Comparison of ENCODE assay signal across 13 cellular contexts in the genomic region with DNA sequence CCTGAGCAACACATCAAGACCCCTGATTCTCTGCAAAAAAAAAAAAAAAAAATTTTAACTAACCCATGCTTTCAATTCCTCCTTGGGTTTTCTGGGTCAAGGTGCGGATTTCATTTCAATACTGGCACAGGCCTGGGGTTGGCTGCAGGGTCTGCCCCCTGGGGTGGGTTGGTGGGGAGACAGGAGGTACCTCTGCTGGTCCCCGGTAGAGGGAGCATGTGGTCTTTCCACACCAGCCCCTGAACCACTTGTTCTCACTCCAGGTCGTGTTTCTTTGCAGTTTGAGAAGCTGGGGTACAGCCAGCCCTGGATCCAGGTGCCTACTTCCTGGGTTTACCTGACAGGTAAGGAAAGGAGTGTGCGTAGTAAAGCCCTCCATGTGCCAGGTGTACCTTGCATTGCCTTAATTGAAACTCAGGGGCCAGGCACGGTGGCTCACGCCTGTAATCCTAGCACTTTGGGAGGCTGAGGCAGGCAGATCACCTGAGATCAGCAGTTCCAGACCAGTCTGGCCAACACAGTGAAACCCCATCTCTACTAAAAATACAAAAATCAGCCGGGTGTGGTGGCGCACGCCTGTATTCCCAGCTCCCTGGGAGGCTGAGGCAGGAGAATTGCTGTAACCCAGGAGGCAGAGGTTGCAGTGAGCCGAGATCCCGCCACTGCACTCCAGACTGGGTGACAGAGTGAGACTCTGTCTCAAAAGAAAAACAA. TPM values are rescaled to one million over a fixed set of nuclear protein-coding genes. Genes with fewer than 3 reads are reported as not detected.
DNase-seq lines count a peak whose midpoint lies in the region; ATAC-seq, FAIRE-seq and TF ChIP-seq lines count a peak whose summit lies in the region.
"Had no signal": no experiment of that assay in that cellular context is flagged by ENCODE, and none has a peak within 500 bp of the region (broad histone marks: within the 10 kb centered on the region; RNA-seq: fewer than 3 reads in every experiment).

No MANE protein-coding gene starts in this region.

- H3K36me3 ChIP-seq in endothelial cell of umbilical vein (ENCODE audit: control insufficient read depth in 2 of 2, extremely low read depth in 1 of 2, insufficient read depth in 2 of 2, low read length in 2 of 2) (no peaks in the 10 kb centered on the region), left lung (no peaks in the 10 kb centered on the region)
- H3K36me3 ChIP-seq: colonic mucosa, stomach had no signal

- no peak for FAIRE-seq in endothelial cell of umbilical vein (lab: Jason Lieb, UNC)

- no peaks in the 10 kb centered on the region for H4K20me1 ChIP-seq in endothelial cell of umbilical vein (replicated peaks; ENCODE audit: control insufficient read depth, extremely low read depth, insufficient read depth, low read length)

- CTCF ChIA-PET in AG04450 (lab: Charles Lee) = interaction anchor here (0.7 kb wide), 3 partner anchors 178 to 1313 kb away, joined by 3 to 6 read pairs (median 4); no protein-coding TSS in a partner anchor
- CTCF ChIA-PET in GM10248 (lab: Yijun Ruan, JAX) = interaction anchor here (0.9 to 1.6 kb wide), 4 partner anchors 10 to 184 kb away, joined by 3 to 4 read pairs (median 4); no protein-coding TSS in a partner anchor
- CTCF ChIA-PET in endothelial cell of umbilical vein (lab: Charles Lee) = interaction anchor here (0.7 kb wide), 1 partner anchor 137 kb away, joined by 3 read pairs; no protein-coding TSS in a partner anchor

- H3K9me3 ChIP-seq in AG04450 (ENCODE audit: control insufficient read depth, insufficient read depth, low read length) (no peaks in the 10 kb centered on the region), endothelial cell of umbilical vein (replicated peaks; ENCODE audit: control insufficient read depth, insufficient read depth, low read length) (no peaks in the 10 kb centered on the region), left lung (no peaks in the 10 kb centered on the region)
- H3K9me3 ChIP-seq: colonic mucosa, stomach had no signal

- intact Hi-C loops in endothelial cell of umbilical vein (cut with micrococcal nuclease) = no loop called here
- intact Hi-C loops in left lung (cut with DNase I) = loop anchor here in 1 of 2 donors (10.0 kb wide), 1 partner anchor 179 kb away; the partner anchor contains the start of genes MOSMO and PDZD9

- H3K4me1 ChIP-seq in endothelial cell of umbilical vein (ENCODE audit: control insufficient read depth, extremely low read depth, insufficient read depth, low read length) = peaks cover 9% of the 10 kb centered on the region
- H3K4me1 ChIP-seq in left lung = peaks cover under 1 to 9% of the 10 kb centered on the region in 2 donors

- H3K9ac ChIP-seq in endothelial cell of umbilical vein (replicated peaks; ENCODE audit: extremely low read depth, insufficient read depth, low read length) = no peak overlapping the region

- TF ChIP-seq POLR2A in endothelial cell of umbilical vein (IDR thresholded peaks at IDR 0.05; ENCODE audit: low read depth, low read length) = no peak

- H3K4me3 ChIP-seq in AG04450 (ENCODE audit: low read depth, low read length) (no peak overlapping the region), endothelial cell of umbilical vein (replicated peaks in 1 of 3; ENCODE audit: insufficient read depth in 1 of 3, low read depth in 1 of 3, low read length in 3 of 3) (no peak overlapping the region), left lung (no peak overlapping the region)
- H3K4me3 ChIP-seq: colonic mucosa, stomach had no signal

- H3K27me3 ChIP-seq in AG04450 (ENCODE audit: control insufficient read depth, insufficient read depth, low read length) = peaks cover 25% of the 10 kb centered on the region
- H3K27me3 ChIP-seq in endothelial cell of umbilical vein (ENCODE audit: control insufficient read depth in 2 of 2, insufficient read depth in 2 of 2, low read length in 2 of 2) = no peaks in the 10 kb centered on the region
- H3K27me3 ChIP-seq in left lung = no peaks in the 10 kb centered on the region
- H3K27me3 ChIP-seq: colonic mucosa, stomach had no signal

- TF ChIP-seq CTCF in AG04450 (IDR thresholded peaks at IDR 0.05; ENCODE audit: low read depth, low read length) = peak; percentile 43
- TF ChIP-seq CTCF in GM10248 (IDR thresholded peaks at IDR 0.05; ENCODE audit: control extremely low read depth, extremely low read depth, low read depth, missing control alignments) = peak; percentile 32
- peak; percentile 25 to 48 for TF ChIP-seq CTCF in endothelial cell of umbilical vein (IDR thresholded peaks at IDR 0.05; ENCODE audit: extremely low read depth in 1 of 2, insufficient read depth in 1 of 2, low read depth in 1 of 2, low read length in 2 of 2)
- no peak for TF ChIP-seq CTCF in left lung (IDR thresholded peaks at IDR 0.05)

- no peak for ATAC-seq in left lung
- ATAC-seq: natural killer cell had no signal

- POLR2A ChIA-PET in AG04450 (lab: Yijun Ruan, JAX) (no interaction called here), GM10248 (lab: Yijun Ruan, JAX) (no interaction called here), endothelial cell of umbilical vein (lab: Charles Lee) (no interaction called here)

- DNase-seq in AG04450 (ENCODE audit: low read depth, low spot score) = no peak
- DNase-seq in GM10248 (ENCODE audit: extremely low spot score) = peak; percentile 54
- DNase-seq in NCI-H69 (lab: John Stamatoyannopoulos, UW) = peak; percentile 61
- no peak for DNase-seq in endothelial cell of umbilical vein (ENCODE audit: low read depth, low spot score)
- DNase-seq in left lung = no peak
- no peak for DNase-seq in kidney glomerular epithelial cell (lab: John Stamatoyannopoulos, UW)
- DNase-seq in midbrain (lab: John Stamatoyannopoulos, UW) = no peak
- no peak for DNase-seq in HPDE6-E6E7 (ENCODE audit: extremely low spot score)
- DNase-seq: colonic mucosa, natural killer cell, NCI-H446 treated with DMSO at 0.1 percent for 48 hours, stomach, T1000 had no signal

- no peaks in the 10 kb centered on the region for H3K9me1 ChIP-seq in endothelial cell of umbilical vein (replicated peaks; ENCODE audit: control insufficient read depth, extremely low read depth, insufficient read depth, low read length)

- H2AFZ ChIP-seq in endothelial cell of umbilical vein (ENCODE audit: low read depth, low read length) = no peak overlapping the region

- no peaks in the 10 kb centered on the region for H3K79me2 ChIP-seq in endothelial cell of umbilical vein (ENCODE audit: control insufficient read depth, insufficient read depth, low read length)

- dilution Hi-C loops in endothelial cell of umbilical vein (cut with MboI; ENCODE audit: extremely low pct_ligation_motif_present, low sequenced_read_pairs) = no loop called here

- no TSS peak for BruUV-seq in endothelial cell of umbilical vein (replicated peaks; lab: Mats Ljungman, UMichigan)

- H3K27ac ChIP-seq in AG04450 (ENCODE audit: low read depth, low read length) (no peak overlapping the region), endothelial cell of umbilical vein (ENCODE audit: insufficient read depth, low read depth, low read length) (no peak overlapping the region), left lung (no peak overlapping the region)
- H3K27ac ChIP-seq: colonic mucosa, stomach had no signal

- H3K4me2 ChIP-seq in endothelial cell of umbilical vein (ENCODE audit: insufficient read depth, low read length) = no peak overlapping the region

TF ChIP-seq in endothelial cell of umbilical vein, 7 proteins besides CTCF, POLR2A, EP300 and RAD21:
- TF ChIP-seq POLR2AphosphoS5 (IDR thresholded peaks at IDR 0.05; ENCODE audit: insufficient read depth, low read depth, low read length) (no peak), EZH2 (IDR thresholded peaks at IDR 0.05; ENCODE audit: borderline replicate concordance, low read depth, low read length, severe bottlenecking) (no peak)
- TF ChIP-seq, protein P1, sequence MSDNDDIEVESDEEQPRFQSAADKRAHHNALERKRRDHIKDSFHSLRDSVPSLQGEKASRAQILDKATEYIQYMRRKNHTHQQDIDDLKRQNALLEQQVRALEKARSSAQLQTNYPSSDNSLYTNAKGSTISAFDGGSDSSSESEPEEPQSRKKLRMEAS (IDR thresholded peaks at IDR 0.05; ENCODE audit: insufficient read depth, insufficient read length) = no peak

RNA-seq across cellular contexts. Expression of gene SDR42E2, which starts 21.8 kb away (rescaled TPM):
- polyA plus RNA-seq in AG04450 (2011; rRNA removed) (not detected in 2 replicates), endothelial cell of umbilical vein (0.03 TPM in 2 replicates)
- 0.09 TPM in 1 of 2 replicates, not detected in the other for polyA minus RNA-seq in AG04450 (2011; rRNA and poly(A)+ RNA removed)
- total RNA-seq in endothelial cell of umbilical vein (0.13 and 0.21 TPM in 2 replicates), left lung (under 1 TPM in 1 of 2 donors, not detected in 1; 0.10 TPM)
- polyA plus RNA-seq in endothelial cell of umbilical vein (2011; cell fraction: cytosol; rRNA removed) = 0.01 TPM in 1 of 2 replicates, not detected in the other
- polyA plus RNA-seq in endothelial cell of umbilical vein (2011; cell fraction: nucleus; rRNA removed) = 0.11 and 0.17 TPM in 2 replicates
- polyA plus RNA-seq in endothelial cell of umbilical vein (2012) = not detected in 2 replicates
- polyA minus RNA-seq in endothelial cell of umbilical vein = 0.12 TPM in 1 of 2 replicates, not detected in the other
- polyA minus RNA-seq in endothelial cell of umbilical vein (2011; cell fraction: cytosol; rRNA and poly(A)+ RNA removed) = not detected
- 0.53 and 0.63 TPM in 2 replicates for polyA minus RNA-seq in endothelial cell of umbilical vein (2011; cell fraction: nucleus; rRNA and poly(A)+ RNA removed)
- total RNA-seq: colonic mucosa, stomach had no signal
- polyA plus RNA-seq: stomach had no signal

RNA-seq across cellular contexts. Expression of gene EEF2K, which starts 22.0 kb away (rescaled TPM):
- polyA plus RNA-seq in AG04450 (2011; rRNA removed) (9.6 and 13.5 TPM in 2 replicates), endothelial cell of umbilical vein (16.0 and 18.4 TPM in 2 replicates)
- 32.8 and 37.2 TPM in 2 replicates for polyA minus RNA-seq in AG04450 (2011; rRNA and poly(A)+ RNA removed)
- total RNA-seq in endothelial cell of umbilical vein (44.1 and 48.6 TPM in 2 replicates), left lung (10 to 100 TPM; 21.2 to 32.8 TPM)
- 19.7 and 20.7 TPM in 2 replicates for polyA plus RNA-seq in endothelial cell of umbilical vein (2011; cell fraction: cytosol; rRNA removed)
- 58.3 and 61.0 TPM in 2 replicates for polyA plus RNA-seq in endothelial cell of umbilical vein (2011; cell fraction: nucleus; rRNA removed)
- 13.6 and 15.5 TPM in 2 replicates for polyA plus RNA-seq in endothelial cell of umbilical vein (2012)
- polyA minus RNA-seq in endothelial cell of umbilical vein = 39.5 and 48.7 TPM in 2 replicates
- 14.5 TPM for polyA minus RNA-seq in endothelial cell of umbilical vein (2011; cell fraction: cytosol; rRNA and poly(A)+ RNA removed)
- 22.4 and 29.9 TPM in 2 replicates for polyA minus RNA-seq in endothelial cell of umbilical vein (2011; cell fraction: nucleus; rRNA and poly(A)+ RNA removed)

Comparison
In these comparisons a context has a peak if more than half of its experiments do, and no peak if none do; other contexts are left out.
1. DNase-seq: peak in GM10248 (single experiment) and NCI-H69 (single experiment); none in AG04450 (single experiment), endothelial cell of umbilical vein (single experiment), left lung (0 of 2), kidney glomerular epithelial cell (single experiment), midbrain (single experiment) and HPDE6-E6E7 (single experiment).
2. CTCF ChIP-seq: peak in AG04450 (single experiment), GM10248 (single experiment) and endothelial cell of umbilical vein (2 of 2); none in left lung (0 of 2).